1 cellular context compared by ENCODE assay signal in the genomic region with DNA sequence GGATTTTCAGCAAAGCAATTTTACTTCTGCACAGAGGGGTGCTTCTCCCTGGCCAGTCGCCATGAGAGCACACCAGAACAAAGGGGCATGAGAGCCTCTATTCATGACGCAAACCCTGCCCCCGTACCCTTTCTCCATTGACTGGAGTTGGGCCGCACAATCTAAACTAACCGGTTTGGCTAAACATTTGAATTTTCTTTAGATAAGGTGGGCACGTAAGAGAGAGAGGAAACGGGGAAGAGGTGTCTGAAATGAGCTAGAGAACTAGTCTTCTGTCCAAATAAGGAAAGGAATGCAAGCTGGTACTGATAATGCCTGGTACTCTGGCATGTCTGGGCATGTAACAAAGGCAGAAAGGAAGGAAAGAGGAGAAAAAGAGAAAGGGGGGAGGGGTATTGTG.
TF ChIP-seq lines count a peak whose summit lies in the region.

No MANE protein-coding gene starts in this region.

TF ChIP-seq in IMR-90, 13 proteins besides CTCF, POLR2A, EP300 and RAD21 (continued from another document):
- TF ChIP-seq, protein P1, sequence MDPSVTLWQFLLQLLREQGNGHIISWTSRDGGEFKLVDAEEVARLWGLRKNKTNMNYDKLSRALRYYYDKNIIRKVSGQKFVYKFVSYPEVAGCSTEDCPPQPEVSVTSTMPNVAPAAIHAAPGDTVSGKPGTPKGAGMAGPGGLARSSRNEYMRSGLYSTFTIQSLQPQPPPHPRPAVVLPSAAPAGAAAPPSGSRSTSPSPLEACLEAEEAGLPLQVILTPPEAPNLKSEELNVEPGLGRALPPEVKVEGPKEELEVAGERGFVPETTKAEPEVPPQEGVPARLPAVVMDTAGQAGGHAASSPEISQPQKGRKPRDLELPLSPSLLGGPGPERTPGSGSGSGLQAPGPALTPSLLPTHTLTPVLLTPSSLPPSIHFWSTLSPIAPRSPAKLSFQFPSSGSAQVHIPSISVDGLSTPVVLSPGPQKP (IDR thresholded peaks at IDR 0.05; ENCODE audit: borderline replicate concordance, low read depth, low read length): no peak
- TF ChIP-seq MAFK (IDR thresholded peaks at IDR 0.05; ENCODE audit: low read depth, low read length) (no peak), RCOR1 (IDR thresholded peaks at IDR 0.05; ENCODE audit: insufficient replicate concordance, low read length) (no peak), USF2 (IDR thresholded peaks at IDR 0.05; ENCODE audit: low read depth, low read length) (no peak), MXI1 (IDR thresholded peaks at IDR 0.05; ENCODE audit: borderline replicate concordance, low read depth, low read length) (no peak)
